8 cellular contexts compared by ENCODE assay signal in the genomic region with DNA sequence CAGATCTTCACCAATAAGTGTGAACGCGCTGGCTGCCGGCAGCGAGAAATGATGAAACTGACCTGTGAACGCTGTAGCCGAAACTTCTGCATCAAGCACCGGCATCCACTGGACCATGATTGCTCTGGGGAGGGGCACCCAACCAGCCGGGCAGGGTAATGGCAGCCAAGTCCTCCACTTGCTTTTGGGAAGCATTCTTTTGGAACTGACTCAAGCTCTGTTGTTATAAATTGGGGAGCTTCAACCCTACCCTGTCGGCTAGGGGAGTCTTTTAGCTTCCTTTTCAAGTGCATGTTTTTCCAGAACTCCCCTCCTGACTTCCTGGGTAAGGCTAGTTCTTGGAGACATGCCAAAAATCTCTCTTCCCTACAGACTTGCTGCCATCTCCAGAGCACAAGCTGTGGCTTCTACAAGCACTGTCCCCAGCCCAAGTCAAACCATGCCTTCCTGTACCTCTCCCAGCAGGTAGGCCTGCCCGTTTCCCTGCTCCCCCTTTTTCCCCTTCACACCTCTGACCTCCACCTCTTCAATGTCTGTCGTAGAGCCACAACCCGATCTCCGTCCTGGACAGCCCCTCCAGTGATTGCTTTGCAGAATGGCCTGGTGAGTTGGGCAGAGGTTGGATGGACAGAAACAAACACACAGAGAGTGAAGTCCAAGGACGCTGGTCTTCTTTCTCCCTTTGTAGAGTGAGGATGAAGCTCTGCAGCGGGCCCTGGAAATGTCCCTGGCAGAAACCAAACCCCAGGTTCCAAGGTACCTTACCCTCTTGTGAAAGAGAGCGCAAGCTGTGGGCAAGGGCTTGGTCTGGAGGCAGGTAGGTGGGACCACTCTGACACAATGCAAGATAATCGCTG. TPM values are rescaled to one million over a fixed set of nuclear protein-coding genes. Genes with fewer than 3 reads are reported as not detected.
A peak's percentile ranks its signal among the peaks of the same experiment; 100 is the strongest.
DNase-seq lines count a peak whose midpoint lies in the region; ATAC-seq and TF ChIP-seq lines count a peak whose summit lies in the region.

No MANE protein-coding gene starts in this region.

- peak overlapping the region; percentile 68 for H3K4me3 Mint-ChIP-seq in endodermal cell

- intact Hi-C loops in prostate gland (cut with DNase I), result no loop called here

- H3K27ac Mint-ChIP-seq in endodermal cell, result no peak overlapping the region

- TF ChIP-seq POLR2A in prostate gland (IDR thresholded peaks at IDR 0.05), result no peak

- H3K4me1 ChIP-seq in DND-41 (ENCODE audit: insufficient read depth, low read length) (peaks cover 25% of the 10 kb centered on the region), OCI-LY1 (ENCODE audit: insufficient read depth, low read length, severe bottlenecking) (peaks cover 21% of the 10 kb centered on the region), endodermal cell (ENCODE audit: control insufficient read depth, insufficient read depth, low read length) (no peaks in the 10 kb centered on the region), prostate gland (replicated peaks) (peaks cover 11% of the 10 kb centered on the region)

- 0 out of 2 replicates have a peak, but pooled peaks cover 3% of the 10 kb centered on the region for H3F3A ChIP-seq in OCI-LY1 (ENCODE audit: insufficient read depth, low read length)

- DNase-seq in DND-41 (no peak), endodermal cell (no peak), prostate gland (ENCODE audit: low spot score) (peak; percentile 33), SKM-1 (lab: John Stamatoyannopoulos, UW; ENCODE audit: unreplicated experiment) (no peak), hippocampal formation (lab: John Stamatoyannopoulos, UW) (no peak), cerebellar nuclear complex (lab: John Stamatoyannopoulos, UW) (no peak), activated gamma-delta T cell (lab: John Stamatoyannopoulos, UW) (no peak)

- 94 to 97% methylated on average over 10 to 17 of the region's 17 CpGs for WGBS in endodermal cell (ENCODE audit: insufficient coverage in 1 of 2, insufficient read length in 1 of 2), 2 experiments
- 46% methylated on average over 17 of the region's 17 CpGs for WGBS in prostate gland

- H2AFZ ChIP-seq in DND-41 (ENCODE audit: low read depth, low read length) (no peak overlapping the region), OCI-LY1 (ENCODE audit: low read length) (no peak overlapping the region)

- H3K4me1 Mint-ChIP-seq in endodermal cell, result peaks cover 6% of the 10 kb centered on the region

- H3K9ac ChIP-seq in DND-41 (ENCODE audit: low read depth, low read length) (peak overlapping the region; percentile 57), OCI-LY1 (ENCODE audit: low read length) (peak overlapping the region; percentile 82), endodermal cell (ENCODE audit: extremely low read depth, low read length, poor library complexity, severe bottlenecking) (no peak overlapping the region)

- ATAC-seq in DND-41 (ENCODE audit: insufficient read depth, low read depth), result no peak

- H3K27me3 ChIP-seq in DND-41 (ENCODE audit: insufficient read depth, low read length, poor library complexity), result no peaks in the 10 kb centered on the region
- H3K27me3 ChIP-seq in OCI-LY1 (ENCODE audit: insufficient read depth, low read length), result no peaks in the 10 kb centered on the region
- no peaks in the 10 kb centered on the region for H3K27me3 ChIP-seq in endodermal cell (ENCODE audit: control insufficient read depth, insufficient read depth, low read length, poor library complexity, severe bottlenecking)
- no peaks in the 10 kb centered on the region for H3K27me3 ChIP-seq in prostate gland (replicated peaks; ENCODE audit: insufficient read depth)

- H3K79me2 ChIP-seq in DND-41 (ENCODE audit: insufficient read depth, low read length), result peaks cover 6% of the 10 kb centered on the region; the same call in 1 of the 2 replicates
- H3K79me2 ChIP-seq in OCI-LY1 (ENCODE audit: insufficient read depth, low read length), result no peaks in the 10 kb centered on the region

- no peaks in the 10 kb centered on the region for H3K9me3 ChIP-seq in DND-41 (ENCODE audit: insufficient read depth, low read length, severe bottlenecking)
- peaks cover 6% of the 10 kb centered on the region; the same call in 1 of the 2 replicates for H3K9me3 ChIP-seq in OCI-LY1 (ENCODE audit: low read length)
- no peaks in the 10 kb centered on the region for H3K9me3 ChIP-seq in endodermal cell (ENCODE audit: control insufficient read depth, low read length)
- no peaks in the 10 kb centered on the region for H3K9me3 ChIP-seq in prostate gland

- H3K4me3 ChIP-seq in DND-41 (ENCODE audit: low read depth in 1 of 2, low read length in 2 of 2) (peak overlapping the region in 1 of 2 experiments; percentile 70; a peak in 2 of 4 replicates), OCI-LY1 (ENCODE audit: low read depth, low read length, poor library complexity, severe bottlenecking) (peak overlapping the region; percentile 70), endodermal cell (ENCODE audit: low read length) (peak overlapping the region; percentile 77), prostate gland (peak overlapping the region in 1 of 2 donors; percentile 74)

- peaks cover 33% of the 10 kb centered on the region for H3K36me3 Mint-ChIP-seq in endodermal cell (ENCODE audit: low read depth)

- no peak for TF ChIP-seq CTCF in DND-41 (IDR thresholded peaks at IDR 0.05; ENCODE audit: borderline replicate concordance, extremely low read depth, low read length, poor library complexity, severe bottlenecking)
- TF ChIP-seq CTCF in OCI-LY1 (IDR thresholded peaks at IDR 0.05; ENCODE audit: low read length), result no peak
- no peak for TF ChIP-seq CTCF in endodermal cell (conservative IDR thresholded peaks at IDR 0.05)
- TF ChIP-seq CTCF in prostate gland (IDR thresholded peaks at IDR 0.05), result no peak

- no peak overlapping the region; the same call in 1 of the 2 replicates for H3K27ac ChIP-seq in DND-41 (ENCODE audit: low read length)
- H3K27ac ChIP-seq in OCI-LY1 (ENCODE audit: low read depth, low read length, poor library complexity, severe bottlenecking), result peak overlapping the region; percentile 55
- H3K27ac ChIP-seq in endodermal cell (ENCODE audit: low read depth, low read length), result no peak overlapping the region
- H3K27ac ChIP-seq in prostate gland, result peak overlapping the region; percentile 98 to 99

- no peaks in the 10 kb centered on the region for H3K9me2 ChIP-seq in OCI-LY1 (ENCODE audit: low read depth, low read length)

- H3K27me3 Mint-ChIP-seq in endodermal cell (ENCODE audit: insufficient read depth), result peaks cover 8% of the 10 kb centered on the region

- H3K9me3 Mint-ChIP-seq in endodermal cell, result peaks cover 4% of the 10 kb centered on the region

- H4K20me1 ChIP-seq in DND-41 (ENCODE audit: insufficient read depth, low read length) (peaks cover 10% of the 10 kb centered on the region), OCI-LY1 (ENCODE audit: insufficient read depth, low read length) (no peaks in the 10 kb centered on the region)

- H3K4me2 ChIP-seq in DND-41 (ENCODE audit: insufficient read depth, low read length) (peak overlapping the region; percentile 75), OCI-LY1 (ENCODE audit: low read length) (peak overlapping the region; percentile 86)

- H3K36me3 ChIP-seq in DND-41 (ENCODE audit: insufficient read depth, low read length) (peaks cover 34% of the 10 kb centered on the region), OCI-LY1 (ENCODE audit: insufficient read depth, low read length) (peaks cover 51% of the 10 kb centered on the region), endodermal cell (ENCODE audit: control insufficient read depth, insufficient read depth, low read length) (peaks cover 40% of the 10 kb centered on the region), prostate gland (peaks cover 3 to 4% of the 10 kb centered on the region in 2 donors)

RNA-seq across cellular contexts. Expression of gene ZFAND2B, which starts 1.5 kb away (rescaled TPM):
- total RNA-seq in endodermal cell, result 10 to 100 TPM; 21.7 to 22.5 TPM
- polyA plus RNA-seq in endodermal cell (2013, experiment 1 of 2), result 33.5 TPM
- polyA plus RNA-seq in endodermal cell (2013, experiment 2 of 2), result 26.7 TPM
- 10 to 100 TPM; 49.0 to 57.2 TPM for total RNA-seq in prostate gland

RNA-seq across cellular contexts. Expression of gene ABCB6, which starts 10.6 kb away (rescaled TPM):
- 10 to 100 TPM; 39.1 to 76.0 TPM for total RNA-seq in endodermal cell
- 24.3 TPM for polyA plus RNA-seq in endodermal cell (2013, experiment 1 of 2)
- polyA plus RNA-seq in endodermal cell (2013, experiment 2 of 2), result 26.9 TPM
- total RNA-seq in prostate gland, result 10 to 100 TPM; 31.9 to 32.1 TPM

RNA-seq across cellular contexts. Expression of gene ATG9A, which starts 21.3 kb away (rescaled TPM):
- total RNA-seq in endodermal cell (10 to 100 TPM; 45.4 to 45.7 TPM), prostate gland (10 to 100 TPM; 38.8 to 78.8 TPM)
- polyA plus RNA-seq in endodermal cell (2013, experiment 1 of 2), result 47.0 TPM
- 39.7 TPM for polyA plus RNA-seq in endodermal cell (2013, experiment 2 of 2)

RNA-seq across cellular contexts. Expression of gene ANKZF1, which starts 21.5 kb away (rescaled TPM):
- total RNA-seq in endodermal cell, result 10 to 100 TPM; 50.9 to 56.3 TPM
- polyA plus RNA-seq in endodermal cell (2013, experiment 1 of 2), result 54.8 TPM
- polyA plus RNA-seq in endodermal cell (2013, experiment 2 of 2), result 44.5 TPM
- total RNA-seq in prostate gland, result 10 to 100 TPM; 64.4 to 85.7 TPM

RNA-seq across cellular contexts. Expression of gene RETREG2, which starts 30.0 kb away (rescaled TPM):
- total RNA-seq in endodermal cell, result 10 to 100 TPM; 67.0 to 73.4 TPM
- 71.3 TPM for polyA plus RNA-seq in endodermal cell (2013, experiment 1 of 2)
- polyA plus RNA-seq in endodermal cell (2013, experiment 2 of 2), result 63.5 TPM
- total RNA-seq in prostate gland, result 100 to 1,000 TPM in 1 of 2 donors, 10 to 100 TPM in 1; 84.4 to 142 TPM

Comparison
In these comparisons a context has a peak if more than half of its experiments do, and no peak if none do; other contexts are left out.
1. H3K27ac ChIP-seq: peak in OCI-LY1 (single experiment) and prostate gland (2 of 2); none in DND-41 (single experiment) and endodermal cell (single experiment).